Comparison of ENCODE assay signal across 8 cellular contexts in genomic region chr12:124864326-124864752, GRCh38. TPM values are rescaled to one million over a fixed set of nuclear protein-coding genes. Genes with fewer than 3 reads are reported as not detected.
DNase-seq lines count a peak whose midpoint lies in the region; ATAC-seq, FAIRE-seq and TF ChIP-seq lines count a peak whose summit lies in the region.

No MANE protein-coding gene starts in this region.

- peak overlapping the region; percentile 93 for H3K27ac Mint-ChIP-seq in T-helper 2 cell treated with Interferon-gamma antibody and Interleukin-4, amounts not matched to agents 5 μg/mL and 100 μg/mL, for 36 hours
- H3K27ac Mint-ChIP-seq in activated naive CD8-positive, alpha-beta T cell = peak overlapping the region; percentile 96

- H3K4me3 ChIP-seq in kidney (ENCODE audit: low read length in 2 of 2) = peak overlapping the region; percentile 61 to 63

- no peaks in the 10 kb centered on the region for H3K9me3 ChIP-seq in kidney (ENCODE audit: control insufficient read depth in 1 of 2, low read length in 2 of 2)

- H3K9ac ChIP-seq in kidney (ENCODE audit: low read length in 2 of 2) = no peak overlapping the region

- peaks cover 23% of the 10 kb centered on the region for H3K4me1 Mint-ChIP-seq in T-helper 2 cell treated with Interferon-gamma antibody and Interleukin-4, amounts not matched to agents 5 μg/mL and 100 μg/mL, for 36 hours (ENCODE audit: low read depth)
- peaks cover 27% of the 10 kb centered on the region for H3K4me1 Mint-ChIP-seq in activated naive CD8-positive, alpha-beta T cell (ENCODE audit: low read depth)

- no peak for ATAC-seq in GM18519 (IDR thresholded peaks at IDR 0.05; ENCODE audit: low FRiP score, unreplicated experiment)

- H3K36me3 Mint-ChIP-seq in T-helper 2 cell treated with Interferon-gamma antibody and Interleukin-4, amounts not matched to agents 5 μg/mL and 100 μg/mL, for 36 hours (ENCODE audit: low read depth) = no peaks in the 10 kb centered on the region
- no peaks in the 10 kb centered on the region for H3K36me3 Mint-ChIP-seq in activated naive CD8-positive, alpha-beta T cell

- DNase-seq in T-helper 2 cell treated with Interferon-gamma antibody and Interleukin-4, amounts not matched to agents 5 μg/mL and 100 μg/mL, for 36 hours (ENCODE audit: low spot score) = no peak
- DNase-seq in T-helper 2 cell (no peak), kidney (no peak), substantia nigra (lab: John Stamatoyannopoulos, UW) (no peak), OCI-M1 (lab: John Stamatoyannopoulos, UW) (no peak), hypothalamus (lab: John Stamatoyannopoulos, UW) (no peak)

- H3K27me3 Mint-ChIP-seq in T-helper 2 cell treated with Interferon-gamma antibody and Interleukin-4, amounts not matched to agents 5 μg/mL and 100 μg/mL, for 36 hours (ENCODE audit: low read depth) = peaks cover 2% of the 10 kb centered on the region
- H3K27me3 Mint-ChIP-seq in activated naive CD8-positive, alpha-beta T cell = peaks cover 5% of the 10 kb centered on the region

- H3K4me1 ChIP-seq in kidney (ENCODE audit: control insufficient read depth in 1 of 2, insufficient read depth in 1 of 2, low read depth in 1 of 2, low read length in 2 of 2) = peaks cover 4 to 11% of the 10 kb centered on the region in 2 donors

- H3K4me3 Mint-ChIP-seq in T-helper 2 cell treated with Interferon-gamma antibody and Interleukin-4, amounts not matched to agents 5 μg/mL and 100 μg/mL, for 36 hours = peak overlapping the region; percentile 81
- H3K4me3 Mint-ChIP-seq in activated naive CD8-positive, alpha-beta T cell = peak overlapping the region; percentile 81

- intact Hi-C loops in kidney (cut with DNase I) = no loop called here

- H3K27ac ChIP-seq in kidney (ENCODE audit: low read depth in 2 of 2, low read length in 2 of 2) (no peak overlapping the region), substantia nigra (ENCODE audit: low read depth, low read length, poor library complexity, severe bottlenecking) (peak overlapping the region; percentile 66)

- H3K9me3 Mint-ChIP-seq in T-helper 2 cell treated with Interferon-gamma antibody and Interleukin-4, amounts not matched to agents 5 μg/mL and 100 μg/mL, for 36 hours = no peaks in the 10 kb centered on the region
- H3K9me3 Mint-ChIP-seq in activated naive CD8-positive, alpha-beta T cell (ENCODE audit: low read depth) = no peaks in the 10 kb centered on the region

- no peaks in the 10 kb centered on the region for H3K36me3 ChIP-seq in kidney (ENCODE audit: control insufficient read depth in 1 of 2, insufficient read depth in 2 of 2, low read length in 2 of 2)

- FAIRE-seq in kidney (lab: Jason Lieb, UNC) = no peak

- TF ChIP-seq CTCF in kidney (IDR thresholded peaks at IDR 0.05; ENCODE audit: borderline replicate concordance, extremely low read depth, insufficient read depth) = no peak

RNA-seq across cellular contexts. Expression of gene SCARB1, which starts 0.7 kb away (rescaled TPM):
- total RNA-seq in kidney = 13.2 TPM
- polyA plus RNA-seq in kidney (ENCODE audit: insufficient read depth, low read depth, low replicate concordance) = 12.3 TPM

RNA-seq across cellular contexts. Expression of gene UBC, which starts 50.1 kb away (rescaled TPM):
- total RNA-seq in kidney = 1,132 TPM
- polyA plus RNA-seq in kidney (ENCODE audit: insufficient read depth, low read depth, low replicate concordance) = 952 TPM
